Comparison of ENCODE assay signal across 8 cellular contexts in genomic region chr17:75808905-75809621, GRCh38. TPM values are rescaled to one million over a fixed set of nuclear protein-coding genes. Genes with fewer than 3 reads are reported as not detected.
DNase-seq lines count a peak whose midpoint lies in the region; ATAC-seq, FAIRE-seq and TF ChIP-seq lines count a peak whose summit lies in the region.

No MANE protein-coding gene starts in this region.

- DNase-seq in GM12892 (ENCODE audit: insufficient read length) = no peak
- peak; percentile 77 for DNase-seq in NB4 (ENCODE audit: low read depth)
- DNase-seq in renal cortical epithelial cell (ENCODE audit: low read depth) = peak; percentile 44
- no peak for DNase-seq in NCI-H1694 (lab: John Stamatoyannopoulos, UW)
- no peak for DNase-seq in NCI-H2196 (lab: John Stamatoyannopoulos, UW; ENCODE audit: unreplicated experiment)
- DNase-seq in NK-92 (lab: John Stamatoyannopoulos, UW; ENCODE audit: unreplicated experiment) = no peak

- FAIRE-seq in GM12892 (lab: Jason Lieb, UNC) = peak; percentile 58

- H3K4me3 ChIP-seq in NB4 (ENCODE audit: low read depth, low read length) = no peak overlapping the region

- ATAC-seq in esophagus mucosa (peak; percentile 60), HG02588 (IDR thresholded peaks at IDR 0.05; ENCODE audit: unreplicated experiment) (no peak)

- no peak for TF ChIP-seq CTCF in NB4 (IDR thresholded peaks at IDR 0.05; ENCODE audit: low read depth, low read length)

- TF ChIP-seq POLR2A in GM12892 (IDR thresholded peaks at IDR 0.05; ENCODE audit: low read depth, low read length) = no peak
- TF ChIP-seq POLR2A in NB4 (IDR thresholded peaks at IDR 0.05; ENCODE audit: extremely low read depth, insufficient read length) = no peak

RNA-seq across cellular contexts. Expression of gene UNK, which starts 24.5 kb away (rescaled TPM):
- 26.4 TPM for polyA plus RNA-seq in GM12892 (2012; ENCODE audit: missing spikeins)
- total RNA-seq in esophagus mucosa (17.3 TPM), renal cortical epithelial cell (6.6 and 17.2 TPM in 2 replicates)

RNA-seq across cellular contexts. Expression of gene UNC13D, which starts 35.1 kb away (rescaled TPM):
- polyA plus RNA-seq in GM12892 (2012; ENCODE audit: missing spikeins) = 18.6 TPM
- 26.0 TPM for total RNA-seq in esophagus mucosa
- 0.70 and 0.87 TPM in 2 replicates for total RNA-seq in renal cortical epithelial cell

RNA-seq across cellular contexts. Expression of gene GALK1, which starts 44.1 kb away (rescaled TPM):
- 9.4 TPM for polyA plus RNA-seq in GM12892 (2012; ENCODE audit: missing spikeins)
- total RNA-seq in esophagus mucosa (29.1 TPM), renal cortical epithelial cell (16.6 and 51.2 TPM in 2 replicates)

RNA-seq across cellular contexts. Expression of gene WBP2, which starts 46.1 kb away (rescaled TPM):
- polyA plus RNA-seq in GM12892 (2012; ENCODE audit: missing spikeins) = 51.0 TPM
- total RNA-seq in esophagus mucosa (57.5 TPM), renal cortical epithelial cell (21.2 and 37.5 TPM in 2 replicates)

Comparison
In these comparisons a context has a peak if more than half of its experiments do, and no peak if none do; other contexts are left out.
1. DNase-seq: peak in NB4 (single experiment) and renal cortical epithelial cell (single experiment); none in GM12892 (single experiment), NCI-H1694 (single experiment), NCI-H2196 (single experiment) and NK-92 (single experiment).
2. RNA of gene UNC13D, which starts 35.1 kb away (total RNA-seq): 26.0 TPM in esophagus mucosa (single experiment); 0.70 to 0.87 TPM in renal cortical epithelial cell; every median in the first group is over 10 times any median in the second.